16 cellular contexts compared by ENCODE assay signal in genomic region chr20:9493818-9494217, GRCh38. TPM values are rescaled to one million over a fixed set of nuclear protein-coding genes. Genes with fewer than 3 reads are reported as not detected.
"Had no signal": no experiment of that assay in that cellular context is flagged by ENCODE, and none has a peak within 500 bp of the region (broad histone marks: within the 10 kb centered on the region; RNA-seq: fewer than 3 reads in every experiment).

No MANE protein-coding gene starts in this region.

- H3K4me3 ChIP-seq: coronary artery, dorsolateral prefrontal cortex, gastroesophageal sphincter, lung, stomach had no signal

- DNase-seq: dorsolateral prefrontal cortex; effector CD8-positive, alpha-beta T cell; immature natural killer cell; left cardiac atrium; left ventricle myocardium superior; naive thymus-derived CD8-positive, alpha-beta T cell; right cardiac atrium; small intestine; stimulated activated CD4-positive, alpha-beta T cell treated with anti-CD3 and anti-CD28 coated beads, Interleukin-12 subunit alpha, Interleukin-12 subunit beta, amount 100 ng/mL, for 4 hours; stimulated activated naive CD4-positive, alpha-beta T cell; stomach had no signal

- H3K27ac ChIP-seq: coronary artery, dorsolateral prefrontal cortex, gastroesophageal sphincter, stomach had no signal

- ATAC-seq: gastroesophageal sphincter; left cardiac atrium; left ventricle myocardium superior; naive thymus-derived CD8-positive, alpha-beta T cell; right cardiac atrium had no signal

- H3K36me3 ChIP-seq: gastroesophageal sphincter, stomach had no signal

- H3K4me1 ChIP-seq: stomach had no signal

- H3K27me3 ChIP-seq: dorsolateral prefrontal cortex, gastroesophageal sphincter, stomach had no signal

- H3K9me3 ChIP-seq: gastroesophageal sphincter, stomach had no signal

RNA-seq across cellular contexts. Expression of gene LAMP5, which starts 20.6 kb away (rescaled TPM):
- total RNA-seq: fibroblast of villous mesenchyme; gastroesophageal sphincter; left cardiac atrium; left ventricle myocardium superior; naive thymus-derived CD8-positive, alpha-beta T cell; right cardiac atrium had no signal
- polyA plus RNA-seq: keratinocyte; naive thymus-derived CD8-positive, alpha-beta T cell had no signal
